In genomic region chrX:53682885-53683555, GRCh38 we compare ENCODE assay signal across 8 cellular contexts. TPM values are rescaled to one million over a fixed set of nuclear protein-coding genes. Genes with fewer than 3 reads are reported as not detected.
A peak's percentile ranks its signal among the peaks of the same experiment; 100 is the strongest.
DNase-seq lines count a peak whose midpoint lies in the region; ATAC-seq, FAIRE-seq and TF ChIP-seq lines count a peak whose summit lies in the region.

No MANE protein-coding gene starts in this region.

- peak overlapping the region; percentile 53 to 90 (median 67) for H3K4me3 ChIP-seq in heart right ventricle
- H3K4me3 ChIP-seq in esophagus squamous epithelium = peak overlapping the region; percentile 43 to 74 (median 71)
- peak overlapping the region; percentile 54 for H3K4me3 ChIP-seq in neuron (ENCODE audit: low read length)

- TF ChIP-seq POLR2A in esophagus squamous epithelium (IDR thresholded peaks at IDR 0.05) = no peak
- TF ChIP-seq POLR2A in H54 (IDR thresholded peaks at IDR 0.05; ENCODE audit: low read depth, low read length) = no peak

- intact Hi-C loops in heart right ventricle (cut with DNase I) (loop anchor here in 1 of 10 donors (10.0 kb wide), 2 partner anchors 362 to 502 kb away; partner anchors contain the start of genes FAM120C and PHF8), Right ventricle myocardium inferior (cut with DNase I) (loop anchor here (10.0 kb wide), 1 partner anchor 362 kb away; the partner anchor contains the start of gene PHF8), esophagus squamous epithelium (cut with DNase I) (no loop called here)

- FAIRE-seq in H54 (lab: Jason Lieb, UNC) = no peak

- H3K9me3 ChIP-seq in heart right ventricle (peaks cover 0 to 5% (median 0%) of the 10 kb centered on the region in 11 donors), esophagus squamous epithelium (no peaks in the 10 kb centered on the region), neuron (ENCODE audit: low read length) (no peaks in the 10 kb centered on the region)

- ATAC-seq in heart right ventricle (peak in 1 of 8 donors; percentile 11), Right ventricle myocardium inferior (no peak), HG03565 (IDR thresholded peaks at IDR 0.05; ENCODE audit: unreplicated experiment) (no peak)

- H3K27me3 ChIP-seq in heart right ventricle (peaks cover 0 to 9% (median 0%) of the 10 kb centered on the region in 7 donors), esophagus squamous epithelium (no peaks in the 10 kb centered on the region), neuron (ENCODE audit: insufficient read depth, low read length) (no peaks in the 10 kb centered on the region)

- peaks cover 0 to 39% (median 9%) of the 10 kb centered on the region in 9 donors for H3K4me1 ChIP-seq in heart right ventricle
- H3K4me1 ChIP-seq in esophagus squamous epithelium = peaks cover 0 to 41% (median 0%) of the 10 kb centered on the region in 3 donors
- H3K4me1 ChIP-seq in neuron (ENCODE audit: insufficient read depth, low read length) = peaks cover 10% of the 10 kb centered on the region

- 0 to 1% methylated on average over 19 to 24 of the region's 24 CpGs for WGBS in heart right ventricle, 2 donors
- 3 to 42% methylated on average over 18 to 21 of the region's 24 CpGs for WGBS in esophagus squamous epithelium, 2 donors

- TF ChIP-seq CTCF in heart right ventricle (IDR thresholded peaks at IDR 0.05) = no peak
- no peak for TF ChIP-seq CTCF in esophagus squamous epithelium (IDR thresholded peaks at IDR 0.05)

- DNase-seq in heart right ventricle (peak in 1 of 2 donors; percentile 18), Right ventricle myocardium inferior (ENCODE audit: missing footprints) (no peak), NCI-H446 treated with DMSO at 0.1 percent for 48 hours (lab: John Stamatoyannopoulos, UW) (peak; percentile 32), esophagus squamous epithelium (lab: John Stamatoyannopoulos, UW) (no peak), H54 (ENCODE audit: insufficient read length, low spot score) (no peak)
- DNase-seq in activated CD4-positive, alpha-beta T cell treated with anti-CD3 and anti-CD28 coated beads, Interleukin-2, amount 50 U/mL, for 4 hours = peak; percentile 20 to 21

- H3K36me3 ChIP-seq in heart right ventricle (peaks cover 0 to 39% (median 0%) of the 10 kb centered on the region in 9 donors), esophagus squamous epithelium (peaks cover 0 to 20% (median 0%) of the 10 kb centered on the region in 3 donors), neuron (ENCODE audit: insufficient read depth, low read length) (peaks cover 14% of the 10 kb centered on the region)

- no peak overlapping the region for H2AFZ ChIP-seq in neuron (ENCODE audit: low read depth, low read length)

- H3K27ac ChIP-seq in heart right ventricle (peak overlapping the region; percentile 68 to 93 (median 90)), esophagus squamous epithelium (peak overlapping the region; percentile 85 to 94 (median 93))

RNA-seq across cellular contexts. Expression of gene HUWE1, which starts 3.5 kb away (rescaled TPM):
- total RNA-seq in heart right ventricle (100 to 1,000 TPM; 133 to 219 (median 198) TPM), Right ventricle myocardium inferior (107 TPM), esophagus squamous epithelium (100 to 1,000 TPM in 2 of 4 donors, 10 to 100 TPM in 2; 76.6 to 112 (median 101) TPM)
- polyA plus RNA-seq in heart right ventricle = 10 to 100 TPM; 30.8 to 52.0 TPM

Comparison
In these comparisons a context has a peak if more than half of its experiments do, and no peak if none do; other contexts are left out.
1. DNase-seq: peak in NCI-H446 treated with DMSO at 0.1 percent for 48 hours (single experiment) and activated CD4-positive, alpha-beta T cell treated with anti-CD3 and anti-CD28 coated beads, Interleukin-2, amount 50 U/mL, for 4 hours (2 of 2); none in Right ventricle myocardium inferior (single experiment), esophagus squamous epithelium (single experiment) and H54 (single experiment).
2. Peak in every context shown above with its lines, with median percentiles within 50 percentile points of each other: H3K4me3 ChIP-seq.